ENCODE assay signal across 8 cellular contexts in genomic region chr19:10961763-10962536, GRCh38. TPM values are rescaled to one million over a fixed set of nuclear protein-coding genes. Genes with fewer than 3 reads are reported as not detected.
DNase-seq lines count a peak whose midpoint lies in the region; ATAC-seq and TF ChIP-seq lines count a peak whose summit lies in the region.

No MANE protein-coding gene starts in this region.

- H3K9me3 Mint-ChIP-seq in activated naive CD8-positive, alpha-beta T cell (ENCODE audit: low read depth) = no peaks in the 10 kb centered on the region

- no peak for TF ChIP-seq CTCF in AG04450 (IDR thresholded peaks at IDR 0.05; ENCODE audit: low read depth, low read length)
- no peak for TF ChIP-seq CTCF in HFF-Myc (IDR thresholded peaks at IDR 0.05; ENCODE audit: low read depth, low read length, missing control alignments)
- TF ChIP-seq CTCF in kidney epithelial cell (IDR thresholded peaks at IDR 0.05; ENCODE audit: insufficient read depth, low read length, poor library complexity, severe bottlenecking) = no peak
- no peak for TF ChIP-seq CTCF in thoracic aorta (IDR thresholded peaks at IDR 0.05)

- peak overlapping the region; percentile 90 for H3K4me3 Mint-ChIP-seq in activated naive CD8-positive, alpha-beta T cell

- ATAC-seq in thoracic aorta (ENCODE audit: insufficient number of reproducible peaks, low FRiP score, low read depth) (no peak), GM18502 (IDR thresholded peaks at IDR 0.05; ENCODE audit: poor library complexity, unreplicated experiment) (no peak), GM19452 (IDR thresholded peaks at IDR 0.05; ENCODE audit: unreplicated experiment) (no peak)

- CTCF ChIA-PET in AG04450 (lab: Charles Lee) = interaction anchor here (0.6 to 4.3 kb wide), 5 partner anchors 14 to 565 kb away, joined by 3 to 12 read pairs (median 4); no protein-coding TSS in a partner anchor

- H3K27ac ChIP-seq in AG04450 (ENCODE audit: low read depth, low read length) (peak overlapping the region; percentile 47), thoracic aorta (peak overlapping the region; percentile 73 to 76)

- peak overlapping the region; percentile 86 for H3K27ac Mint-ChIP-seq in activated naive CD8-positive, alpha-beta T cell

- no peaks in the 10 kb centered on the region for H3K36me3 ChIP-seq in kidney epithelial cell (ENCODE audit: control insufficient read depth, insufficient read depth, low read length)
- no peaks in the 10 kb centered on the region for H3K36me3 ChIP-seq in thoracic aorta

- H3K4me3 ChIP-seq in AG04450 (ENCODE audit: low read depth, low read length) (peak overlapping the region; percentile 86), HFF-Myc (replicated peaks; ENCODE audit: low read depth, low read length) (peak overlapping the region; percentile 98), kidney epithelial cell (ENCODE audit: low read depth, low read length) (peak overlapping the region; percentile 72), thoracic aorta (peak overlapping the region; percentile 87)

- POLR2A ChIA-PET in AG04450 (lab: Yijun Ruan, JAX) = interaction anchor here (0.5 to 0.8 kb wide), 4 partner anchors 8 to 69 kb away, joined by 3 to 9 read pairs (median 6); no protein-coding TSS in a partner anchor

- H3K4me1 Mint-ChIP-seq in activated naive CD8-positive, alpha-beta T cell (ENCODE audit: low read depth) = peaks cover 40% of the 10 kb centered on the region

- DNase-seq in AG04450 (ENCODE audit: low read depth, low spot score) (no peak), HFF-Myc (ENCODE audit: extremely low read depth, low read depth) (no peak), kidney epithelial cell (ENCODE audit: low read depth) (no peak), thoracic aorta (ENCODE audit: low spot score) (no peak), NCI-H146 treated with DMSO at 0.1 percent for 48 hours (lab: John Stamatoyannopoulos, UW; ENCODE audit: unreplicated experiment) (no peak)

- H3K27me3 Mint-ChIP-seq in activated naive CD8-positive, alpha-beta T cell = no peaks in the 10 kb centered on the region

- no peaks in the 10 kb centered on the region for H3K9me3 ChIP-seq in AG04450 (ENCODE audit: control insufficient read depth, insufficient read depth, low read length)
- H3K9me3 ChIP-seq in thoracic aorta = no peaks in the 10 kb centered on the region

- H3K27me3 ChIP-seq in AG04450 (ENCODE audit: control insufficient read depth, insufficient read depth, low read length) = no peaks in the 10 kb centered on the region
- H3K27me3 ChIP-seq in kidney epithelial cell (ENCODE audit: control insufficient read depth, insufficient read depth, low read length) = no peaks in the 10 kb centered on the region
- H3K27me3 ChIP-seq in thoracic aorta (replicated peaks; ENCODE audit: insufficient read depth) = no peaks in the 10 kb centered on the region

- H3K4me1 ChIP-seq in thoracic aorta (ENCODE audit: control insufficient read depth in 1 of 2, low read depth in 2 of 2) = peaks cover 8 to 27% of the 10 kb centered on the region in 2 donors

- no peaks in the 10 kb centered on the region for H3K36me3 Mint-ChIP-seq in activated naive CD8-positive, alpha-beta T cell

RNA-seq across cellular contexts. Expression of gene SMARCA4, which starts 1.1 kb away (rescaled TPM):
- 41.6 and 63.5 TPM in 2 replicates for polyA plus RNA-seq in AG04450 (2011; rRNA removed)
- 120 and 164 TPM in 2 replicates for polyA minus RNA-seq in AG04450 (2011; rRNA and poly(A)+ RNA removed)
- 124 and 189 TPM in 2 replicates for total RNA-seq in kidney epithelial cell
- 10 to 100 TPM; 63.8 to 85.9 TPM for total RNA-seq in thoracic aorta

RNA-seq across cellular contexts. Expression of gene TIMM29, which starts 33.3 kb away (rescaled TPM):
- 7.4 and 7.5 TPM in 2 replicates for polyA plus RNA-seq in AG04450 (2011; rRNA removed)
- polyA minus RNA-seq in AG04450 (2011; rRNA and poly(A)+ RNA removed) = 5.3 and 5.7 TPM in 2 replicates
- 37.0 and 44.2 TPM in 2 replicates for total RNA-seq in kidney epithelial cell
- 10 to 100 TPM; 33.3 to 34.8 TPM for total RNA-seq in thoracic aorta

RNA-seq across cellular contexts. Expression of gene YIPF2, which starts 33.5 kb away (rescaled TPM):
- 35.1 and 56.5 TPM in 2 replicates for polyA plus RNA-seq in AG04450 (2011; rRNA removed)
- 28.3 and 36.3 TPM in 2 replicates for polyA minus RNA-seq in AG04450 (2011; rRNA and poly(A)+ RNA removed)
- 61.1 and 91.7 TPM in 2 replicates for total RNA-seq in kidney epithelial cell
- total RNA-seq in thoracic aorta = 10 to 100 TPM; 51.2 to 79.6 TPM
